ENCODE assay signal across 21 cellular contexts in genomic region chr3:17518189-17519059, GRCh38.
A peak's percentile ranks its signal among the peaks of the same experiment; 100 is the strongest.
DNase-seq lines count a peak whose midpoint lies in the region; ATAC-seq and TF ChIP-seq lines count a peak whose summit lies in the region.
"Had no signal": no experiment of that assay in that cellular context is flagged by ENCODE, and none has a peak within 500 bp of the region (broad histone marks: within the 10 kb centered on the region; RNA-seq: fewer than 3 reads in every experiment).

No MANE protein-coding gene starts in this region.

- TF ChIP-seq CTCF in right atrium auricular region (IDR thresholded peaks at IDR 0.05), result no peak

- peak overlapping the region; percentile 24 to 27 for H3K27ac ChIP-seq in right atrium auricular region
- H3K27ac ChIP-seq: 22Rv1, esophagus muscularis mucosa had no signal

- H3K4me1 ChIP-seq in right atrium auricular region, result peaks cover 0 to 10% of the 10 kb centered on the region in 2 donors
- H3K4me1 ChIP-seq: BE2C had no signal

- H3K4me3 ChIP-seq in right atrium auricular region, result no peak overlapping the region
- H3K4me3 ChIP-seq: dorsolateral prefrontal cortex, esophagus muscularis mucosa, GM12878 had no signal

- H3K27me3 ChIP-seq in right atrium auricular region, result no peaks in the 10 kb centered on the region
- H3K27me3 ChIP-seq: BE2C, dorsolateral prefrontal cortex, esophagus muscularis mucosa had no signal

- no peaks in the 10 kb centered on the region for H3K36me3 ChIP-seq in right atrium auricular region
- H3K36me3 ChIP-seq: BE2C had no signal

- DNase-seq in NCI-H2029 (lab: John Stamatoyannopoulos, UW) (peak; percentile 47), NCI-H2029 treated with DMSO at 0.1 percent for 48 hours (lab: John Stamatoyannopoulos, UW) (no peak), NCI-H774 (lab: John Stamatoyannopoulos, UW) (peak; percentile 18), right atrium auricular region (ENCODE audit: low spot score) (no peak), retina (peak; percentile 41)
- DNase-seq: activated effector memory CD4-positive, alpha-beta T cell treated with Interleukin-2 at 50 U/mL for 16 hours; BE2C; Calu3; GF-D8; immature natural killer cell; NCI-H187; NCI-H526; SK-N-SH had no signal

- H3K9me3 ChIP-seq in right atrium auricular region, result no peaks in the 10 kb centered on the region
- H3K9me3 ChIP-seq: BE2C, esophagus muscularis mucosa, SK-N-SH had no signal

- ATAC-seq in HG02938 (IDR thresholded peaks at IDR 0.05; ENCODE audit: unreplicated experiment) (no peak), GM19328 (IDR thresholded peaks at IDR 0.05; ENCODE audit: unreplicated experiment) (no peak), HG03196 (IDR thresholded peaks at IDR 0.05; ENCODE audit: unreplicated experiment) (no peak)
- ATAC-seq: GM12878, Panc1 had no signal

Comparison
In these comparisons a context has a peak if more than half of its experiments do, and no peak if none do; other contexts are left out.
1. DNase-seq: peak in NCI-H2029 (single experiment), NCI-H774 (single experiment) and retina (single experiment); none in NCI-H2029 treated with DMSO at 0.1 percent for 48 hours (single experiment) and right atrium auricular region (single experiment).